Comparison of ENCODE assay signal across 21 cellular contexts in the genomic region with DNA sequence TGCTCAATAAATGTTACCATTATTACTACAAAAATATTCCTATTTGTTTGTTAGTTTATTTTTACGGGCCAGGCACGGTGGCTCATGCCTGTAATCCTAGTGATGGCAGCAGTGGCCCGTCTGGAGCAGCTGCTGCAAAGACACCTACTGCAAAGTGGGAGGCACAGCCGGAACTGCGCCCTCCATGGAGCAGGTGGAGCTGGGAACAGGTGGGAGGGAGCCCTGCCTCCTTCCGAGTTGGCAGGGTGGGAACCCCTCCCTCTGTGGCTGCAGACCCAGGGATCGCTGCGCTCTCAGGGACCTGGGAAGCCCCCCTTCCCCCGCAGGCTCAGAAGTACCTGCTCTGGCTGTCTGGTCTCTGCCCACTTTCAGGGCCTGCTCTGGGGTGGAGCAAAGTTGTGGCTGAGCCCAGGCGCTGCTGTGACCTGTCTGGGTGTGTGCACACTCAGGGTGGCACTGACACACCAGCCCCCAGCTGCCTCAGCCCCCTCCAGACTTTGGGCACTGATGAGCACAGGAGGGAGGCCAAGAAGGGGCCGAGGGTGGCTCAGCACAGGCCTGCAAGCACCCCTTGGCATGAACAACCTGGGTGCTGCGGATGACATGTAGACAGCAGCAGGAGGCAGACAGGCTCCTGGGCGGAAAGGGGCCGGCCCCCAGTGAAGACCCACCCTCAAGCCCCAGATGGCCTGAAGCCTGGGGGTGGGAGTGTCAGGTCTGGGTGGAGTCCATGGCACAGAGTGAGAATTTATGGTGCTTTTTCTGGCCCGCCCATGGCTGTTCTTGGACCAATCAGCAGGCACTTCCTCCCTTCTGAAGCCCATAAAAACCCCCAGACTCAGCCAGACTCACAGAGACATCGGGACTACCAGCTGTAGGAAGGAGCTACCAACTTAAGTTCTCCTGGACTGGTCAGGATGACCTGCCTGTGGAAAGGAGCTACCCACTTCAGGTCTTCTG.
A peak's percentile ranks its signal among the peaks of the same experiment; 100 is the strongest.
DNase-seq lines count a peak whose midpoint lies in the region; ATAC-seq and TF ChIP-seq lines count a peak whose summit lies in the region.
"Had no signal": no experiment of that assay in that cellular context is flagged by ENCODE, and none has a peak within 500 bp of the region (broad histone marks: within the 10 kb centered on the region; RNA-seq: fewer than 3 reads in every experiment).

No MANE protein-coding gene starts in this region.

- H3K9me3 ChIP-seq in right atrium auricular region (no peaks in the 10 kb centered on the region), adrenal gland (replicated peaks in 1 of 3) (no peaks in the 10 kb centered on the region)
- H3K9me3 ChIP-seq: MG63 had no signal

- WGBS in adrenal gland, 4 donors, result 84 to 91% (median 90%) methylated on average over 8 to 16 of the region's 16 CpGs

- TF ChIP-seq POLR2A in adrenal gland (IDR thresholded peaks at IDR 0.05), result no peak

- DNase-seq in cardiac septum (ENCODE audit: low spot score), result peak; percentile 67
- DNase-seq in right atrium auricular region (ENCODE audit: low spot score), result no peak
- DNase-seq in SK-N-DZ (ENCODE audit: low spot score), result peak; percentile 7
- DNase-seq in islet precursor cell, result peak; percentile 72
- no peak for DNase-seq in SKM-1 treated with dmso at 0.1 percent for 144 hours (lab: John Stamatoyannopoulos, UW; ENCODE audit: unreplicated experiment)
- no peak for DNase-seq in adrenal gland
- no peak for DNase-seq in foreskin keratinocyte
- DNase-seq: CD4-positive, CD25-positive, alpha-beta regulatory T cell; KBM-7; MG63; NCI-H1105 treated with DMSO at 0.1 percent for 48 hours; NCI-H146; NCI-H1930; NCI-H2107; NCI-H524 treated with DMSO at 0.1 percent for 48 hours; NCI-H774; RPMI8226; SW 1271 had no signal

- H3K4me1 ChIP-seq in right atrium auricular region (peaks cover 0 to 15% of the 10 kb centered on the region in 2 donors), adrenal gland (replicated peaks in 1 of 2) (peaks cover 0 to 15% of the 10 kb centered on the region in 2 donors), foreskin keratinocyte (no peaks in the 10 kb centered on the region)

- H3K4me3 ChIP-seq in right atrium auricular region (no peak overlapping the region), adrenal gland (no peak overlapping the region)
- H3K4me3 ChIP-seq: BLaER1, MG63, SK-N-MC had no signal

- H3K27me3 ChIP-seq in right atrium auricular region (no peaks in the 10 kb centered on the region), adrenal gland (no peaks in the 10 kb centered on the region), foreskin keratinocyte (peaks cover 46% of the 10 kb centered on the region)
- H3K27me3 ChIP-seq: BLaER1 had no signal

- H3K36me3 ChIP-seq in right atrium auricular region, result no peaks in the 10 kb centered on the region
- no peaks in the 10 kb centered on the region for H3K36me3 ChIP-seq in adrenal gland (replicated peaks in 1 of 2)
- H3K36me3 ChIP-seq: BLaER1, MG63 had no signal

- no peak for ATAC-seq in foreskin keratinocyte
- ATAC-seq in HG03097 (IDR thresholded peaks at IDR 0.05; ENCODE audit: low FRiP score, unreplicated experiment), result no peak

- H3K27ac ChIP-seq in right atrium auricular region (no peak overlapping the region), adrenal gland (no peak overlapping the region), foreskin keratinocyte (no peak overlapping the region)
- H3K27ac ChIP-seq: BLaER1, SK-N-MC had no signal

- intact Hi-C loops in cardiac septum (cut with DNase I) (no loop called here), adrenal gland (cut with DNase I) (no loop called here)

- TF ChIP-seq CTCF in right atrium auricular region (IDR thresholded peaks at IDR 0.05), result no peak
- TF ChIP-seq CTCF in adrenal gland (IDR thresholded peaks at IDR 0.05), result no peak
- no peak for TF ChIP-seq CTCF in foreskin keratinocyte (conservative IDR thresholded peaks at IDR 0.05)

Comparison
In these comparisons a context has a peak if more than half of its experiments do, and no peak if none do; other contexts are left out.
1. DNase-seq: peak in cardiac septum (single experiment), SK-N-DZ (single experiment) and islet precursor cell (single experiment); none in right atrium auricular region (single experiment), SKM-1 treated with dmso at 0.1 percent for 144 hours (single experiment), adrenal gland (0 of 7) and foreskin keratinocyte (0 of 2).